ENCODE assay signal across 8 cellular contexts in the genomic region with DNA sequence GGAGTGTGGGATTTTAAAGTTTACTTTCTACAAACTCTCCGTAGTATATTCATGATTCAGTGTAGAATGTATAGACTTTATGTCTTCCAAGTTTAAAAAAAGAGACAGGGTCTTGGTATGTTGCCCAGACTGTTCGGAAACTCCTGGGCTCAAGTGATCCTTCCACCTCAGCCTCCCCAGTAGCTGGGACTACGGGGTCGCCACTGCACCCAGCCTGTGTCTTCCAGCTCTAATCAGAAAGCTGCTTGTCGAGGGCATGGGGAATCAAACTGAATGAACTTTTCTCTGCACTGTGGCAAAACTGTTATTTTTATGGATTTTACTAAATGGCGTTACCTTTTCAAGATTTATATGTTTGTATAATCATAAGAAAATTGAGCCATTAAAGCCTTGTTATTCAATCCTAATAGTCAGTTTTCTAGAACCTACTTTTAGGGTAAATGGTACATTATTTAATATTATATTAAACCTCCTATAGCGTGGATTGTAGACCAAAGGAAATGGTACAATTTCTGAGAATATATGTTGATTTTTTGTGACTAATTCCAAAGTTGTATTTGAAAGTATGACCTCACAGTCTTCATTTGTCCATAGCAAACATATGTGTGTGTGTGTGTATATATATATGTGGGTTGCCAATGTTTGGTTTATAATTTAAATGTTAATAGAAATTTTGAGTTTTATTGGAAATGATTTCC. TPM values are rescaled to one million over a fixed set of nuclear protein-coding genes. Genes with fewer than 3 reads are reported as not detected.
A peak's percentile ranks its signal among the peaks of the same experiment; 100 is the strongest.
DNase-seq lines count a peak whose midpoint lies in the region; ATAC-seq and TF ChIP-seq lines count a peak whose summit lies in the region.

No MANE protein-coding gene starts in this region.

- WGBS in esophagus muscularis mucosa = 25% methylated on average over 7 of the region's 7 CpGs
- WGBS in prostate gland = 19% methylated on average over 7 of the region's 7 CpGs

- H3K36me3 ChIP-seq in RWPE2 (ENCODE audit: low read depth) = peaks cover 5% of the 10 kb centered on the region
- no peaks in the 10 kb centered on the region for H3K36me3 ChIP-seq in esophagus muscularis mucosa
- H3K36me3 ChIP-seq in prostate gland = no peaks in the 10 kb centered on the region

- no peaks in the 10 kb centered on the region for H3K9me3 ChIP-seq in RWPE2 (ENCODE audit: severe bottlenecking)
- H3K9me3 ChIP-seq in esophagus muscularis mucosa = no peaks in the 10 kb centered on the region
- no peaks in the 10 kb centered on the region for H3K9me3 ChIP-seq in prostate gland

- no peak for TF ChIP-seq POLR2A in esophagus muscularis mucosa (IDR thresholded peaks at IDR 0.05; ENCODE audit: low read depth)
- TF ChIP-seq POLR2A in prostate gland (IDR thresholded peaks at IDR 0.05) = no peak

- intact Hi-C loops in esophagus muscularis mucosa (cut with DNase I) (loop anchor here (2.0 to 10.0 kb wide), 4 partner anchors 66 to 355 kb away; partner anchors contain the start of genes KIAA0232 and TADA2B), prostate gland (cut with DNase I) (loop anchor here (5.0 to 10.0 kb wide), 3 partner anchors 65 to 268 kb away; partner anchors contain the start of gene KIAA0232)

- H3K4me3 ChIP-seq in GM12865 (ENCODE audit: low read depth, low read length) (peak overlapping the region; percentile 66), RWPE2 (ENCODE audit: severe bottlenecking) (peak overlapping the region; percentile 92), esophagus muscularis mucosa (peak overlapping the region; percentile 70 to 97 (median 86)), prostate gland (peak overlapping the region; percentile 78 to 92)

- TF ChIP-seq EP300 in esophagus muscularis mucosa (IDR thresholded peaks at IDR 0.05) = no peak

- ATAC-seq in RWPE2 (ENCODE audit: low read depth) (0 out of 3 replicates have a peak, but pooled peaks have one; percentile 14), GM18511 (IDR thresholded peaks at IDR 0.05; ENCODE audit: unreplicated experiment) (no peak)

- H3K27ac ChIP-seq in RWPE2 (ENCODE audit: poor library complexity, severe bottlenecking) (peak overlapping the region; percentile 54), esophagus muscularis mucosa (replicated peaks in 1 of 4) (peak overlapping the region; percentile 89 to 97 (median 96)), prostate gland (peak overlapping the region; percentile 91 to 94)

- no peak for DNase-seq in GM12865 (ENCODE audit: low read depth)
- DNase-seq in RWPE2 (ENCODE audit: low spot score) = no peak
- DNase-seq in esophagus muscularis mucosa (ENCODE audit: extremely low spot score) = no peak
- DNase-seq in prostate gland (ENCODE audit: low spot score) = no peak
- no peak for DNase-seq in SK-N-DZ (ENCODE audit: low spot score)
- no peak for DNase-seq in central memory CD4-positive, alpha-beta T cell
- DNase-seq in NOMO-1 treated with DMSO at 0.1 percent for 48 hours (lab: John Stamatoyannopoulos, UW; ENCODE audit: unreplicated experiment) = no peak

- H3K27me3 ChIP-seq in RWPE2 (ENCODE audit: insufficient read depth, poor library complexity, severe bottlenecking) (no peaks in the 10 kb centered on the region), esophagus muscularis mucosa (no peaks in the 10 kb centered on the region), prostate gland (replicated peaks; ENCODE audit: insufficient read depth) (no peaks in the 10 kb centered on the region)

- TF ChIP-seq CTCF in GM12865 (IDR thresholded peaks at IDR 0.05; ENCODE audit: insufficient read depth, low read depth, low read length, missing control alignments) = no peak
- no peak for TF ChIP-seq CTCF in RWPE2 (IDR thresholded peaks at IDR 0.05; ENCODE audit: poor library complexity, severe bottlenecking)
- no peak for TF ChIP-seq CTCF in esophagus muscularis mucosa (IDR thresholded peaks at IDR 0.05)
- no peak for TF ChIP-seq CTCF in prostate gland (IDR thresholded peaks at IDR 0.05)

- H3K4me1 ChIP-seq in RWPE2 (ENCODE audit: insufficient read depth, poor library complexity, severe bottlenecking) = peaks cover 3% of the 10 kb centered on the region
- H3K4me1 ChIP-seq in esophagus muscularis mucosa = peaks cover 26 to 39% (median 34%) of the 10 kb centered on the region in 4 donors
- H3K4me1 ChIP-seq in prostate gland (replicated peaks) = no peaks in the 10 kb centered on the region

RNA-seq across cellular contexts. Expression of gene BLOC1S4, which starts 1.1 kb away (rescaled TPM):
- 10 to 100 TPM; 15.8 to 21.9 (median 17.9) TPM for total RNA-seq in esophagus muscularis mucosa
- 10 to 100 TPM; 20.4 to 35.2 TPM for total RNA-seq in prostate gland
- polyA plus RNA-seq in SK-N-DZ (2014; cell fraction: cytosol; rRNA removed) = 24.4 and 31.8 TPM in 2 replicates
- 17.5 and 21.1 TPM in 2 replicates for polyA plus RNA-seq in SK-N-DZ (2014; cell fraction: nucleus; rRNA removed)

RNA-seq across cellular contexts. Expression of gene MRFAP1L1, which starts 7.4 kb away (rescaled TPM):
- total RNA-seq in esophagus muscularis mucosa = 10 to 100 TPM; 55.2 to 60.0 (median 57.0) TPM
- 10 to 100 TPM; 65.2 to 81.9 TPM for total RNA-seq in prostate gland
- 95.9 and 120 TPM in 2 replicates for polyA plus RNA-seq in SK-N-DZ (2014; cell fraction: cytosol; rRNA removed)
- 59.3 and 63.9 TPM in 2 replicates for polyA plus RNA-seq in SK-N-DZ (2014; cell fraction: nucleus; rRNA removed)

RNA-seq across cellular contexts. Expression of gene S100P, which starts 23.4 kb away (rescaled TPM):
- total RNA-seq in esophagus muscularis mucosa (under 1 TPM in 1 of 4 donors, not detected in 3; 0.99 TPM), prostate gland (10 to 100 TPM in 1 of 2 donors, 1 to 10 TPM in 1; 7.3 to 21.9 TPM)
- polyA plus RNA-seq in SK-N-DZ (2014; cell fraction: cytosol; rRNA removed) = not detected in 2 replicates
- not detected in 2 replicates for polyA plus RNA-seq in SK-N-DZ (2014; cell fraction: nucleus; rRNA removed)
